ENCODE assay signal across 15 cellular contexts in the genomic region with DNA sequence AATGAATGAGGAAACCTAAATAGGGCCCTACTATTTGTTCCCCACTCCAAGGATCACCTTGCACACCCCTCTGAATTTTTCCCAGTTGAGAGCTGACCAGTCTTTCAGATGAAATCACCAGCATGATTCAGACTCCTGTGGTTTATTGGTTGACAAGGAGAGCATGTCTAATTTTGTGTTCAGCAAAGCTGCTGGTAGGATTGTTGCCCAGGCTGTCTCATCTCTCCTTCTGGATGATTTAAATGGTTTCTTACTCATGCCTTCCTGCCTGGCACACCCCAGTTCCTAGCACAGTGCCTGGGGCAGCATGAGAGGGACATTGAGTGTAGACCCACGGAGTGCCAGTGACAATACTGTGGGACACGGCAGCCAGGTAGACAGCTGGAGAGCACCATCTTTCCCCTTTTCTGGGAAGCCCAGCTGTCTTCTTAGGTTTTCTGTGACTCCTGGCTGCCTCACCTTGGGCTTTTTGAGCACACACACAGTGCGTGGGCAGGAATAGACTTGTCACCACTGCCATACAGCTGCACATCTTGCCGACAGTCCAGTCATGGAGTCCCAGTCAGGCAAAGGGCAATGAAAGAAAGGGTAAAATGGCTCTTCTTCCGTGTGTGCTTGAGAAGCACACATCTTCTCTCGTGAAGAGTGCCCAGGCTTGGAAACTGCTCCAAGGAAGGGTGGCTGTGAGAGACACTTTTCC. TPM values are rescaled to one million over a fixed set of nuclear protein-coding genes. Genes with fewer than 3 reads are reported as not detected.
DNase-seq lines count a peak whose midpoint lies in the region; ATAC-seq and TF ChIP-seq lines count a peak whose summit lies in the region.
"Had no signal": no experiment of that assay in that cellular context is flagged by ENCODE, and none has a peak within 500 bp of the region (broad histone marks: within the 10 kb centered on the region; RNA-seq: fewer than 3 reads in every experiment).

No MANE protein-coding gene starts in this region.

- no peaks in the 10 kb centered on the region for H3K36me3 Mint-ChIP-seq in activated naive CD8-positive, alpha-beta T cell treated with anti-CD3 and anti-CD28 coated beads for 36 hours
- H3K36me3 Mint-ChIP-seq: CD8-positive, alpha-beta T cell had no signal

- H3K36me3 ChIP-seq in HEK293 (ENCODE audit: control insufficient read depth in 2 of 2, insufficient read depth in 1 of 2, low read length in 2 of 2), result peaks cover 6 to 24% of the 10 kb centered on the region in 2 experiments; a peak in 2 of 3 replicates
- H3K36me3 ChIP-seq: ovary had no signal

- CTCF ChIA-PET in HEK293 (lab: Yijun Ruan, JAX), result interaction anchor here (0.6 to 0.7 kb wide), 3 partner anchors 22 to 494 kb away, joined by 3 to 4 read pairs (median 3); no protein-coding TSS in a partner anchor

- H3K4me1 Mint-ChIP-seq in activated naive CD8-positive, alpha-beta T cell treated with anti-CD3 and anti-CD28 coated beads for 36 hours, result peaks cover 7% of the 10 kb centered on the region

- no peaks in the 10 kb centered on the region for H3K4me1 ChIP-seq in HEK293 (ENCODE audit: control insufficient read depth, insufficient read depth, low read length)

- POLR2A ChIA-PET in HEK293 (lab: Yijun Ruan, JAX), result interaction anchor here (0.7 to 1.7 kb wide), 3 partner anchors 9 to 1112 kb away, joined by 4 to 5 read pairs (median 5); partner anchors contain the start of gene FGF9

- H3K4me3 ChIP-seq in AG10803 (ENCODE audit: low read length) (no peak overlapping the region), HEK293 (ENCODE audit: low read depth, low read length) (no peak overlapping the region), astrocyte of the cerebellum (ENCODE audit: low read depth, low read length) (no peak overlapping the region)
- H3K4me3 ChIP-seq: ovary had no signal

- DNase-seq in AG10803 (ENCODE audit: low read depth), result peak; percentile 77
- peak; percentile 63 for DNase-seq in astrocyte of the cerebellum (ENCODE audit: low read depth)
- DNase-seq in kidney glomerular epithelial cell (lab: John Stamatoyannopoulos, UW), result peak; percentile 97
- no peak for DNase-seq in substantia nigra (lab: John Stamatoyannopoulos, UW)
- no peak for DNase-seq in activated naive CD8-positive, alpha-beta T cell treated with anti-CD3 and anti-CD28 coated beads for 36 hours
- no peak for DNase-seq in NCI-H1930 (lab: John Stamatoyannopoulos, UW)
- DNase-seq: CD8-positive, alpha-beta T cell; left colon; NCI-H774; ovary; stimulated activated CD4-positive, alpha-beta T cell treated with anti-CD3 and anti-CD28 coated beads, Interleukin-4, amount 100 ng/mL, for 24 hours had no signal

- no peaks in the 10 kb centered on the region for H3K9me3 Mint-ChIP-seq in activated naive CD8-positive, alpha-beta T cell treated with anti-CD3 and anti-CD28 coated beads for 36 hours
- H3K9me3 Mint-ChIP-seq: CD8-positive, alpha-beta T cell had no signal

- no peak for ATAC-seq in HG02840 (IDR thresholded peaks at IDR 0.05; ENCODE audit: low FRiP score, unreplicated experiment)
- ATAC-seq: CD8-positive, alpha-beta T cell; left colon had no signal

- in situ Hi-C loops in astrocyte of the cerebellum (cut with HindIII; ENCODE audit: low sequenced_read_pairs), result no loop called here

- no peak overlapping the region for H3K27ac Mint-ChIP-seq in activated naive CD8-positive, alpha-beta T cell treated with anti-CD3 and anti-CD28 coated beads for 36 hours
- H3K27ac Mint-ChIP-seq: CD8-positive, alpha-beta T cell had no signal

- no peak for TF ChIP-seq CTCF in AG10803 (conservative IDR thresholded peaks at IDR 0.05; ENCODE audit: low read length)
- no peak for TF ChIP-seq CTCF in HEK293 (tag by site-specific recombination; IDR thresholded peaks at IDR 0.05)
- TF ChIP-seq CTCF in astrocyte of the cerebellum (IDR thresholded peaks at IDR 0.05; ENCODE audit: low read depth, low read length, missing control alignments), result no peak

- no peak overlapping the region for H3K4me3 Mint-ChIP-seq in activated naive CD8-positive, alpha-beta T cell treated with anti-CD3 and anti-CD28 coated beads for 36 hours
- H3K4me3 Mint-ChIP-seq: CD8-positive, alpha-beta T cell had no signal

- H3K27me3 Mint-ChIP-seq in activated naive CD8-positive, alpha-beta T cell treated with anti-CD3 and anti-CD28 coated beads for 36 hours, result no peaks in the 10 kb centered on the region

- no peaks in the 10 kb centered on the region for H3K9me3 ChIP-seq in HEK293 (ENCODE audit: control insufficient read depth, insufficient read depth, low read depth, low read length)
- H3K9me3 ChIP-seq: ovary had no signal

- H3K27ac ChIP-seq in HEK293 (ENCODE audit: extremely low read depth, low read depth, low read length) (no peak overlapping the region), substantia nigra (ENCODE audit: low read depth, low read length, poor library complexity, severe bottlenecking) (no peak overlapping the region)
- H3K27ac ChIP-seq: HL-60, ovary had no signal

TF ChIP-seq in HEK293, 187 proteins besides CTCF, POLR2A, EP300 and RAD21 (continues in another document):
- TF ChIP-seq ZNF660 (tag by site-specific recombination; IDR thresholded peaks at IDR 0.05) (peak; percentile 75), ZNF174 (tag by site-specific recombination; IDR thresholded peaks at IDR 0.05) (no peak), SP7 (tag by site-specific recombination; IDR thresholded peaks at IDR 0.05) (peak; percentile 55; the same call in 1 of the 2 replicates), ZNF394 (tag by site-specific recombination; IDR thresholded peaks at IDR 0.05; ENCODE audit: borderline replicate concordance) (peak; percentile 35; the same call in 1 of the 2 replicates), ZNF341 (tag by site-specific recombination; IDR thresholded peaks at IDR 0.05; ENCODE audit: low read depth) (no peak), ZNF629 (tag by site-specific recombination; IDR thresholded peaks at IDR 0.05) (peak; percentile 44; the same call in 1 of the 2 replicates), ZNF274 (IDR thresholded peaks at IDR 0.05; ENCODE audit: low read length) (no peak), ZNF274 (tag by site-specific recombination; IDR thresholded peaks at IDR 0.05; ENCODE audit: borderline replicate concordance) (no peak), ZNF280D (tag by site-specific recombination; IDR thresholded peaks at IDR 0.05) (no peak), ZNF518A (tag by site-specific recombination; conservative IDR thresholded peaks at IDR 0.05; ENCODE audit: low read depth) (no peak)

RNA-seq across cellular contexts. Expression of gene FGF9, which starts 12.3 kb away (rescaled TPM):
- under 1 TPM; 0.25 to 0.50 TPM for total RNA-seq in activated naive CD8-positive, alpha-beta T cell treated with anti-CD3 and anti-CD28 coated beads for 36 hours
- total RNA-seq: T-helper 1 cell treated with Interleukin-12 subunit alpha and Interleukin-12 subunit beta and Interleukin-4 antibody, amounts not matched to agents 30 ng/mL and 1 ng/mL, for 36 hours had no signal

Comparison
In these comparisons a context has a peak if more than half of its experiments do, and no peak if none do; other contexts are left out.
1. DNase-seq: peak in AG10803 (single experiment), astrocyte of the cerebellum (single experiment) and kidney glomerular epithelial cell (single experiment); none in substantia nigra (0 of 49), activated naive CD8-positive, alpha-beta T cell treated with anti-CD3 and anti-CD28 coated beads for 36 hours (single experiment) and NCI-H1930 (0 of 2).